In genomic region chr2:8133331-8133730, GRCh38 we compare ENCODE assay signal across 30 cellular contexts.
A peak's percentile ranks its signal among the peaks of the same experiment; 100 is the strongest.
DNase-seq lines count a peak whose midpoint lies in the region; ATAC-seq, FAIRE-seq and TF ChIP-seq lines count a peak whose summit lies in the region.
"Had no signal": no experiment of that assay in that cellular context is flagged by ENCODE, and none has a peak within 500 bp of the region (broad histone marks: within the 10 kb centered on the region; RNA-seq: fewer than 3 reads in every experiment).

No MANE protein-coding gene starts in this region.

- CTCF ChIA-PET in SK-N-SH (lab: Yijun Ruan, JAX) (interaction anchor here (0.6 to 1.2 kb wide), 5 partner anchors 11 to 138 kb away, joined by 3 to 4 read pairs (median 3); no protein-coding TSS in a partner anchor), H1 (lab: Charles Lee; ENCODE audit: partially characterized antibody) (interaction anchor here (0.8 to 2.1 kb wide), 7 partner anchors 10 to 205 kb away, joined by 3 to 9 read pairs (median 3); no protein-coding TSS in a partner anchor)

- H3K27me3 ChIP-seq in SK-N-SH (ENCODE audit: insufficient read depth) (no peaks in the 10 kb centered on the region), OCI-LY1 (ENCODE audit: insufficient read depth, low read length) (no peaks in the 10 kb centered on the region), H1 (replicated peaks in 1 of 4; ENCODE audit: control insufficient read depth in 3 of 4, extremely low read depth in 1 of 4, insufficient read depth in 3 of 4, low read length in 3 of 4) (no peaks in the 10 kb centered on the region), neuronal stem cell (ENCODE audit: control insufficient read depth in 3 of 3, insufficient read depth in 3 of 3, low read depth in 1 of 3, low read length in 3 of 3) (no peaks in the 10 kb centered on the region)
- H3K27me3 ChIP-seq: esophagus muscularis mucosa, Peyer's patch, SJSA1, spleen, tibial nerve had no signal

- POLR2A ChIA-PET in SK-N-SH (lab: Yijun Ruan, JAX) = no interaction called here
- POLR2A ChIA-PET in H1 (lab: Charles Lee; ENCODE audit: partially characterized antibody) = no interaction called here

- H3K79me1 ChIP-seq in H1 (ENCODE audit: low read depth, low read length) (no peaks in the 10 kb centered on the region), neuronal stem cell (ENCODE audit: low read depth, low read length) (no peaks in the 10 kb centered on the region)

- TF ChIP-seq RAD21 in SK-N-SH (IDR thresholded peaks at IDR 0.05; ENCODE audit: low read length) = no peak
- peak; percentile 44 to 60 for TF ChIP-seq RAD21 in H1 (IDR thresholded peaks at IDR 0.05 in 1 of 2, conservative IDR thresholded peaks at IDR 0.05 in 1 of 2; ENCODE audit: low read depth in 2 of 2, low read length in 2 of 2)

- no peaks in the 10 kb centered on the region for H3K36me3 ChIP-seq in SK-N-SH (replicated peaks in 1 of 2; ENCODE audit: control insufficient read depth in 1 of 2, insufficient read depth in 2 of 2, low read length in 1 of 2)
- H3K36me3 ChIP-seq in OCI-LY1 (ENCODE audit: insufficient read depth, low read length) = no peaks in the 10 kb centered on the region
- H3K36me3 ChIP-seq in H1 (ENCODE audit: control insufficient read depth in 2 of 4, insufficient read depth in 4 of 4, low read length in 3 of 4) = no peaks in the 10 kb centered on the region; a peak in 1 of 8 replicates
- no peaks in the 10 kb centered on the region for H3K36me3 ChIP-seq in neuronal stem cell (replicated peaks in 1 of 2; ENCODE audit: control insufficient read depth in 2 of 2, insufficient read depth in 2 of 2, low read length in 2 of 2)
- H3K36me3 ChIP-seq: esophagus muscularis mucosa, Peyer's patch, SJSA1, spleen, tibial nerve had no signal

- H3K27ac ChIP-seq in SK-N-SH (ENCODE audit: low read depth in 2 of 2, low read length in 1 of 2) (no peak overlapping the region), OCI-LY1 (ENCODE audit: low read depth, low read length, poor library complexity, severe bottlenecking) (no peak overlapping the region), H1 (ENCODE audit: low read depth, low read length) (no peak overlapping the region), neuronal stem cell (replicated peaks; ENCODE audit: low read length) (no peak overlapping the region)
- H3K27ac ChIP-seq: esophagus muscularis mucosa, HL-60, Peyer's patch, SJSA1, tibial nerve had no signal

- H4K91ac ChIP-seq in H1 (replicated peaks; ENCODE audit: insufficient read length, low read length) (no peak overlapping the region), neuronal stem cell (ENCODE audit: low read depth, low read length, poor library complexity) (no peak overlapping the region)

- H3K9me3 ChIP-seq in SK-N-SH (no peaks in the 10 kb centered on the region), OCI-LY1 (ENCODE audit: low read length) (no peaks in the 10 kb centered on the region), H1 (ENCODE audit: insufficient read depth in 2 of 2, low read depth in 1 of 2, low read length in 1 of 2) (no peaks in the 10 kb centered on the region), neuronal stem cell (replicated peaks in 1 of 2; ENCODE audit: control insufficient read depth in 2 of 2, insufficient read depth in 1 of 2, low read depth in 1 of 2, low read length in 2 of 2) (no peaks in the 10 kb centered on the region)
- H3K9me3 ChIP-seq: esophagus muscularis mucosa, Peyer's patch, SJSA1, spleen had no signal

- ATAC-seq in SK-N-SH treated with all-trans-retinoic acid at 6 μM for 48 hours (no peak), GM18868 (IDR thresholded peaks at IDR 0.05; ENCODE audit: unreplicated experiment) (no peak)
- ATAC-seq: activated CD4-positive, alpha-beta T cell treated with anti-CD3 and anti-CD28 coated beads for 36 hours had no signal

- H2BK20ac ChIP-seq in H1 (ENCODE audit: low read length) = no peak overlapping the region

- H3K4me2 ChIP-seq in SK-N-SH (no peak overlapping the region), OCI-LY1 (ENCODE audit: low read length) (no peak overlapping the region; the same call in 1 of the 2 replicates), H1 (ENCODE audit: insufficient read depth in 1 of 2, low read depth in 2 of 2, low read length in 2 of 2) (no peak overlapping the region), neuronal stem cell (ENCODE audit: insufficient read depth, low read length, poor library complexity, severe bottlenecking) (no peak overlapping the region)

- peaks cover 0 to 3% of the 10 kb centered on the region in 2 experiments; a peak in 1 of 4 replicates for H3K4me1 ChIP-seq in SK-N-SH (ENCODE audit: control insufficient read depth in 1 of 2, insufficient read depth in 2 of 2, low read depth in 1 of 2, low read length in 1 of 2)
- peaks cover 25% of the 10 kb centered on the region for H3K4me1 ChIP-seq in OCI-LY1 (ENCODE audit: insufficient read depth, low read length, severe bottlenecking)
- H3K4me1 ChIP-seq in H1 (replicated peaks in 1 of 4; ENCODE audit: control insufficient read depth in 3 of 4, insufficient read depth in 4 of 4, low read length in 3 of 4) = no peaks in the 10 kb centered on the region
- peaks cover 7 to 11% of the 10 kb centered on the region in 2 donors for H3K4me1 ChIP-seq in neuronal stem cell (ENCODE audit: control insufficient read depth in 2 of 2, insufficient read depth in 1 of 2, low read depth in 1 of 2, low read length in 2 of 2)
- H3K4me1 ChIP-seq: SJSA1, tibial nerve had no signal

- H2BK15ac ChIP-seq in H1 (ENCODE audit: low read length) = no peak overlapping the region
- H2BK15ac ChIP-seq in neuronal stem cell (ENCODE audit: low read length) = no peak overlapping the region

- no peaks in the 10 kb centered on the region for H3K23me2 ChIP-seq in H1 (ENCODE audit: low read depth, low read length)

- H3K9me2 ChIP-seq in SK-N-SH = no peaks in the 10 kb centered on the region
- H3K9me2 ChIP-seq in OCI-LY1 (ENCODE audit: low read depth, low read length) = no peaks in the 10 kb centered on the region

- H3K23ac ChIP-seq in H1 (ENCODE audit: insufficient read length) = no peak overlapping the region
- no peak overlapping the region for H3K23ac ChIP-seq in neuronal stem cell (ENCODE audit: low read depth, low read length, poor library complexity)

- H3K9ac ChIP-seq in SK-N-SH (no peak overlapping the region), OCI-LY1 (ENCODE audit: low read length) (no peak overlapping the region; the same call in 1 of the 2 replicates), H1 (replicated peaks in 1 of 4; ENCODE audit: extremely low read depth in 1 of 4, low read depth in 3 of 4, low read length in 3 of 4) (no peak overlapping the region), neuronal stem cell (ENCODE audit: low read depth, low read length, poor library complexity) (no peak overlapping the region)

- H3K4ac ChIP-seq in H1 (replicated peaks; ENCODE audit: insufficient read length, low read depth, low read length) = no peak overlapping the region
- H3K4ac ChIP-seq in neuronal stem cell (ENCODE audit: low read length) = no peak overlapping the region

- H4K20me1 ChIP-seq in SK-N-SH (ENCODE audit: insufficient read depth) (no peaks in the 10 kb centered on the region), OCI-LY1 (ENCODE audit: insufficient read depth, low read length) (no peaks in the 10 kb centered on the region), H1 (replicated peaks in 1 of 2; ENCODE audit: control insufficient read depth in 1 of 2, insufficient read depth in 2 of 2, low read length in 2 of 2) (no peaks in the 10 kb centered on the region)

- H2AK5ac ChIP-seq in H1 (ENCODE audit: low read depth, low read length) = no peak overlapping the region
- no peak overlapping the region for H2AK5ac ChIP-seq in neuronal stem cell (ENCODE audit: low read depth, low read length)

- H2BK12ac ChIP-seq in H1 (ENCODE audit: low read depth, low read length) (no peak overlapping the region), neuronal stem cell (ENCODE audit: low read length) (no peak overlapping the region)

- no peak overlapping the region for H3K14ac ChIP-seq in H1 (ENCODE audit: insufficient read length)
- no peak overlapping the region for H3K14ac ChIP-seq in neuronal stem cell (ENCODE audit: low read length)

- TF ChIP-seq POLR2A in H1 (IDR thresholded peaks at IDR 0.05; ENCODE audit: control extremely low read depth in 1 of 2, low read depth in 2 of 2, low read length in 2 of 2) = no peak

- H3K56ac ChIP-seq in H1 (replicated peaks; ENCODE audit: insufficient read length, low read depth, low read length) = no peak overlapping the region

- TF ChIP-seq EP300 in SK-N-SH (IDR thresholded peaks at IDR 0.05; ENCODE audit: borderline replicate concordance in 1 of 2, low read depth in 1 of 2, low read length in 1 of 2) (no peak), H1 (IDR thresholded peaks at IDR 0.05; ENCODE audit: borderline replicate concordance in 1 of 2, low read depth in 2 of 2, low read length in 2 of 2) (no peak)

- H3K79me2 ChIP-seq in SK-N-SH (ENCODE audit: insufficient read depth) = no peaks in the 10 kb centered on the region
- no peaks in the 10 kb centered on the region for H3K79me2 ChIP-seq in OCI-LY1 (ENCODE audit: insufficient read depth, low read length)
- no peaks in the 10 kb centered on the region for H3K79me2 ChIP-seq in H1 (ENCODE audit: control insufficient read depth in 1 of 2, insufficient read depth in 2 of 2, low read length in 2 of 2)

- DNase-seq in SK-N-SH = no peak
- no peak for DNase-seq in H1 (ENCODE audit: low read depth in 1 of 2, low spot score in 2 of 2)
- no peak for DNase-seq in neuronal stem cell (ENCODE audit: low spot score)
- no peak for DNase-seq in COLO829 (ENCODE audit: low spot score)
- DNase-seq in T-helper 2 cell = no peak
- DNase-seq: activated CD4-positive, alpha-beta T cell treated with anti-CD3 and anti-CD28 coated beads for 36 hours; activated CD8-positive, alpha-beta memory T cell treated with anti-CD3 and anti-CD28 coated beads for 24 hours; activated gamma-delta T cell; activated naive CD8-positive, alpha-beta T cell treated with anti-CD3 and anti-CD28 coated beads, Interleukin-2, amount 10 ng/mL, durations not matched to agents 7 days and 5 days; AML-193; CD4-positive, alpha-beta memory T cell; cortex of kidney; foreskin melanocyte; GDM1; hippocampal formation; naive B cell; NCI-H1048; NCI-H1694; NCI-H524 treated with DMSO at 0.1 percent for 48 hours; Peyer's patch; spleen had no signal

- no peak overlapping the region for H2BK5ac ChIP-seq in H1 (ENCODE audit: low read depth, low read length)
- no peak overlapping the region for H2BK5ac ChIP-seq in neuronal stem cell (ENCODE audit: low read length)

- no peak for FAIRE-seq in H1 (lab: Jason Lieb, UNC)
- FAIRE-seq: astrocyte, GM18507 had no signal

- no peak overlapping the region for H4K5ac ChIP-seq in H1 (ENCODE audit: insufficient read length, low read depth, low read length)

- H3K4me3 ChIP-seq in SK-N-SH (ENCODE audit: low read depth in 2 of 2, low read length in 1 of 2) (no peak overlapping the region), OCI-LY1 (ENCODE audit: low read depth, low read length, poor library complexity, severe bottlenecking) (no peak overlapping the region), H1 (ENCODE audit: extremely low read depth in 1 of 4, insufficient read depth in 2 of 4, low read depth in 3 of 4, low read length in 4 of 4) (no peak overlapping the region), neuronal stem cell (ENCODE audit: low read length in 2 of 2) (no peak overlapping the region)
- H3K4me3 ChIP-seq: esophagus muscularis mucosa, Peyer's patch, SJSA1, spleen, tibial nerve had no signal

- TF ChIP-seq CTCF in SK-N-SH (IDR thresholded peaks at IDR 0.05) = 0 out of 2 replicates have a peak, but pooled peaks have one; percentile 11
- peak; percentile 70 for TF ChIP-seq CTCF in OCI-LY1 (IDR thresholded peaks at IDR 0.05; ENCODE audit: low read length)
- TF ChIP-seq CTCF in H1 (IDR thresholded peaks at IDR 0.05; ENCODE audit: control extremely low read depth in 1 of 3, insufficient read depth in 1 of 3, low read depth in 1 of 3, low read length in 3 of 3) = peak; percentile 22 to 50 (median 45)

- H3F3A ChIP-seq in SK-N-SH (replicated peaks; ENCODE audit: insufficient read depth) (no peaks in the 10 kb centered on the region), OCI-LY1 (ENCODE audit: insufficient read depth, low read length) (no peaks in the 10 kb centered on the region)

- H3K18ac ChIP-seq in H1 (ENCODE audit: extremely low read depth, low read length) (no peak overlapping the region), neuronal stem cell (ENCODE audit: low read length) (no peak overlapping the region)

- H4K8ac ChIP-seq in H1 (ENCODE audit: extremely low read depth, insufficient read depth, low read length) (no peak overlapping the region; the same call in 1 of the 2 replicates), neuronal stem cell (ENCODE audit: low read depth, low read length) (no peak overlapping the region)

- no peak overlapping the region for H2BK120ac ChIP-seq in H1 (replicated peaks; ENCODE audit: low read depth, low read length)
- no peak overlapping the region for H2BK120ac ChIP-seq in neuronal stem cell (ENCODE audit: low read depth, low read length)

- 86% methylated on average over 11 of the region's 11 CpGs for WGBS in SK-N-SH (ENCODE audit: low lambda C conversion rate)
- 90% methylated on average over 11 of the region's 11 CpGs; no CpG with 5 or more reads in 1 of the 2 experiments for WGBS in H1 (ENCODE audit: extremely low coverage in 1 of 2, insufficient coverage in 1 of 2, insufficient read length in 1 of 2, insufficient replicate concordance in 2 of 2, low coverage in 1 of 2, low lambda C conversion rate in 2 of 2, missing lambda C conversion rate in 1 of 2), 2 experiments
- no CpG with 5 or more reads among the region's 11 CpGs for WGBS in neuronal stem cell (ENCODE audit: extremely low coverage in 2 of 2, insufficient read length in 2 of 2, insufficient replicate concordance in 1 of 2), 2 donors

- no peak overlapping the region for H2AFZ ChIP-seq in SK-N-SH (ENCODE audit: low read depth)
- no peak overlapping the region for H2AFZ ChIP-seq in OCI-LY1 (ENCODE audit: low read length)
- H2AFZ ChIP-seq in H1 (ENCODE audit: low read length) = no peak overlapping the region; the same call in 1 of the 2 replicates
- peak overlapping the region; percentile 73 for H2AFZ ChIP-seq in neuronal stem cell (ENCODE audit: low read length)

Comparison
In these comparisons a context has a peak if more than half of its experiments do, and no peak if none do; other contexts are left out.
1. CTCF ChIP-seq: peak in every context shown above with its lines; median percentile 70 in OCI-LY1; 45 in H1; 11 in SK-N-SH.
2. Of the 17 proteins assayed by ChIP-seq in both H1 and SK-N-SH: peak only in H1: RAD21; only in SK-N-SH: none; in both: CTCF; in neither: 15.